ENCODE assay signal across 15 cellular contexts in the genomic region with DNA sequence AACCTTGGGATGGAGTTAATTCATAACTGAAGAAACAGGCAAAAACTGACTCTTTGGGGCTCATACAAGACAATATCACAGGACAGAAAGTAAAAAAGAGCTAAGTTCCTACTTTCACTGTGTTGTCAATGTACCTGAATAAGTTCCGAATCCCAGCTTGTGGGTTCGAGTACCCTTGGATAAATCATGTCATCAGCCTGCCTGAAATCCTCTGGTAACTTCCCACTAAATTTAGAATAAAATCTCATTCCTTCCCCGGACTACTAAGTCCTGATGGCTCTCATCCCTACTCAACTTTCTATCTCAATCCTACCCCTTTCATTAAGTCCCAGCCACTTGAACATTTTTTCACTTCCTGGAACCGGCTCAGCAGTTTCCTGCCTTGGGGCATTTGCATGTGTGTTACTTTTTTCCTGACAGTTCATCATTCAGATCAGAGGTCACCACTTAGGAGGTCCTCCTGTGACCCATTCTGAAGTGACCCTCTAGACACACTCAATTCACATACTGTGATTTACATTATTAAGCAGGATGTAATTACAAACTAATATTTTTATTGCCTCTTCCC. TPM values are rescaled to one million over a fixed set of nuclear protein-coding genes. Genes with fewer than 3 reads are reported as not detected.
DNase-seq lines count a peak whose midpoint lies in the region; ATAC-seq lines count a peak whose summit lies in the region.
"Had no signal": no experiment of that assay in that cellular context is flagged by ENCODE, and none has a peak within 500 bp of the region (broad histone marks: within the 10 kb centered on the region; RNA-seq: fewer than 3 reads in every experiment).

No MANE protein-coding gene starts in this region.

- 84 to 89% methylated on average over 4 of the region's 4 CpGs for WGBS in ectodermal cell, 2 experiments

- CTCF ChIA-PET in activated naive CD4-positive, alpha-beta T cell treated with anti-CD3 and anti-CD28 coated beads, Interleukin-2, amount 10 ng/mL, durations not matched to agents 7 days and 5 days (lab: Charles Lee): no interaction called here

- no peaks in the 10 kb centered on the region for H3K9me3 ChIP-seq in ectodermal cell (ENCODE audit: control insufficient read depth, low read length)
- H3K9me3 ChIP-seq: tibial artery had no signal

- H3K4me1 Mint-ChIP-seq in activated naive CD4-positive, alpha-beta T cell treated with anti-CD3 and anti-CD28 coated beads, Interleukin-2, amount 10 ng/mL, durations not matched to agents 7 days and 5 days: peaks cover 13% of the 10 kb centered on the region
- H3K4me1 Mint-ChIP-seq: brain had no signal

- peaks cover 53% of the 10 kb centered on the region for H3K36me3 Mint-ChIP-seq in activated naive CD4-positive, alpha-beta T cell treated with anti-CD3 and anti-CD28 coated beads, Interleukin-2, amount 10 ng/mL, durations not matched to agents 7 days and 5 days

- H3K4me3 Mint-ChIP-seq in activated naive CD4-positive, alpha-beta T cell treated with anti-CD3 and anti-CD28 coated beads, Interleukin-2, amount 10 ng/mL, durations not matched to agents 7 days and 5 days: no peak overlapping the region
- H3K4me3 Mint-ChIP-seq: brain had no signal

- no peaks in the 10 kb centered on the region for H3K27me3 ChIP-seq in ectodermal cell (ENCODE audit: control insufficient read depth, insufficient read depth, low read length, poor library complexity, severe bottlenecking)
- H3K27me3 ChIP-seq: foreskin keratinocyte, tibial artery had no signal

- H3K36me3 ChIP-seq in ectodermal cell (ENCODE audit: control insufficient read depth, insufficient read depth, low read length): peaks cover 17% of the 10 kb centered on the region

- ATAC-seq in stimulated activated naive CD8-positive, alpha-beta T cell treated with anti-CD3 and anti-CD28 coated beads, Interleukin-15, Interleukin-2, amounts not matched to agents 100 U/mL and 50 U/mL, for 24 hours: peak; percentile 10
- no peak for ATAC-seq in HG03159 (IDR thresholded peaks at IDR 0.05; ENCODE audit: unreplicated experiment)
- ATAC-seq: foreskin keratinocyte, left lobe of liver, Right ventricle myocardium inferior had no signal

- H3K27ac ChIP-seq in ectodermal cell (ENCODE audit: insufficient read depth, low read depth, low read length, poor library complexity, severe bottlenecking): peak overlapping the region; percentile 33
- H3K27ac ChIP-seq: foreskin keratinocyte, parathyroid adenoma, tibial artery had no signal

- H3K27me3 Mint-ChIP-seq in activated naive CD4-positive, alpha-beta T cell treated with anti-CD3 and anti-CD28 coated beads, Interleukin-2, amount 10 ng/mL, durations not matched to agents 7 days and 5 days: no peaks in the 10 kb centered on the region
- H3K27me3 Mint-ChIP-seq: brain had no signal

- H3K4me1 ChIP-seq in ectodermal cell (ENCODE audit: control insufficient read depth, insufficient read depth, low read length): no peaks in the 10 kb centered on the region
- H3K4me1 ChIP-seq: foreskin keratinocyte, tibial artery had no signal

- H3K4me3 ChIP-seq in ectodermal cell (ENCODE audit: insufficient read depth, low read depth, low read length): no peak overlapping the region
- H3K4me3 ChIP-seq: tibial artery had no signal

- no peak for DNase-seq in activated naive CD4-positive, alpha-beta T cell treated with anti-CD3 and anti-CD28 coated beads, Interleukin-2, amount 10 ng/mL, durations not matched to agents 7 days and 5 days
- DNase-seq in activated naive CD4-positive, alpha-beta T cell (lab: John Stamatoyannopoulos, UW): no peak
- peak; percentile 19 for DNase-seq in RPMI7951 (ENCODE audit: low read depth)
- no peak for DNase-seq in stimulated activated naive CD8-positive, alpha-beta T cell treated with anti-CD3 and anti-CD28 coated beads, Interleukin-15, Interleukin-2, amounts not matched to agents 100 U/mL and 50 U/mL, for 24 hours
- DNase-seq in NCI-H446 (lab: John Stamatoyannopoulos, UW): no peak
- DNase-seq in NCI-H2029 treated with DMSO at 0.1 percent for 48 hours (lab: John Stamatoyannopoulos, UW): no peak
- DNase-seq: activated CD4-positive, alpha-beta T cell treated with anti-CD3 and anti-CD28 coated beads, Interleukin-2, amount 50 U/mL, for 48 hours; tibial artery had no signal

- no peaks in the 10 kb centered on the region for H3K9me3 Mint-ChIP-seq in activated naive CD4-positive, alpha-beta T cell treated with anti-CD3 and anti-CD28 coated beads, Interleukin-2, amount 10 ng/mL, durations not matched to agents 7 days and 5 days
- H3K9me3 Mint-ChIP-seq: brain had no signal

- H3K27ac Mint-ChIP-seq in activated naive CD4-positive, alpha-beta T cell treated with anti-CD3 and anti-CD28 coated beads, Interleukin-2, amount 10 ng/mL, durations not matched to agents 7 days and 5 days: peak overlapping the region; percentile 62

RNA-seq across cellular contexts. Expression of gene ERP29, which starts 12.7 kb away (rescaled TPM):
- total RNA-seq in RPMI7951 (2014; rRNA removed; shearing (Covaris generic)): 48.1 and 78.0 TPM in 2 replicates
- 163 TPM for polyA plus RNA-seq in ectodermal cell (2013, experiment 1 of 4)
- 157 TPM for polyA plus RNA-seq in ectodermal cell (2013, experiment 2 of 4)
- 104 TPM for polyA plus RNA-seq in ectodermal cell (2013, experiment 3 of 4)
- polyA plus RNA-seq in ectodermal cell (2013, experiment 4 of 4): 118 TPM

RNA-seq across cellular contexts. Expression of gene TMEM116, which starts 12.9 kb away (rescaled TPM):
- total RNA-seq in RPMI7951 (2014; rRNA removed; shearing (Covaris generic)): 11.0 and 12.4 TPM in 2 replicates
- polyA plus RNA-seq in ectodermal cell (2013, experiment 1 of 4): 20.6 TPM
- polyA plus RNA-seq in ectodermal cell (2013, experiment 2 of 4): 20.2 TPM
- polyA plus RNA-seq in ectodermal cell (2013, experiment 3 of 4): 15.6 TPM
- polyA plus RNA-seq in ectodermal cell (2013, experiment 4 of 4): 19.9 TPM
